4 cellular contexts compared by ENCODE assay signal in the genomic region with DNA sequence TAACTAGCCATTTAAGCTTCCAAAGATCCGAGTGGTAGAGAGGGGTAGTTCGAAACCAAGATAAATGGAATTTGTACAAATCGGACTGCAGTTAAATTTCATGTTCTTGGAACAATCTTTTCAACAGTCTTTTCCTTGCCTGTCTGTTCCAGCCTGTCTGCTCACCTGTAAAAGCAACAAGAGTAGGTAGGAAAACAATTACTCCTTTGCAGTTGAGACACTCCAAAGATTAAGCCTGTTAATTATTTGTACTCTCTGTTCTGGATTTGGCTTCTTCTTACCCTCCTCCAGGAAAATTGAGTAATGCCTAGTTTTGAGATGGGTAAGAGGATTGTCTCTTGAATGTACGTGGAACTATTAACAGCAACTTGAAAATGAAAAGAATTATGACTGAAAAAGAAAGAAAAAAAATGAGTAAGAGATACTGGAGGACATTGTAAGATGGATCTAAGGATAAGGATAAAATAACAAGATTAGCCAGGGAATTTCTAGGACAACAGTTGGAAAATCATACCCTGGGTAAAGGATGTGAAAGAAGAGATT.
TF ChIP-seq lines count a peak whose summit lies in the region.

No MANE protein-coding gene starts in this region.

TF ChIP-seq in SK-N-SH, 30 proteins besides CTCF, POLR2A, EP300 and RAD21:
- no peak for TF ChIP-seq EZH2phosphoT487 (IDR thresholded peaks at IDR 0.05; ENCODE audit: borderline replicate concordance, low read depth)
- TF ChIP-seq MEF2A (IDR thresholded peaks at IDR 0.05; ENCODE audit: borderline replicate concordance, low read depth): no peak
- TF ChIP-seq RFX5 (IDR thresholded peaks at IDR 0.05; ENCODE audit: low read length): no peak
- no peak for TF ChIP-seq FOXJ3 (CRISPR knock-in tag; IDR thresholded peaks at IDR 0.05)
- TF ChIP-seq NFIC (IDR thresholded peaks at IDR 0.05; ENCODE audit: borderline replicate concordance): no peak
- TF ChIP-seq SIN3A (IDR thresholded peaks at IDR 0.05; ENCODE audit: borderline replicate concordance, low read depth, low read length): no peak
- TF ChIP-seq YY1 (IDR thresholded peaks at IDR 0.05; ENCODE audit: low read depth): no peak
- no peak for TF ChIP-seq MXI1 (IDR thresholded peaks at IDR 0.05; ENCODE audit: low read depth, low read length)
- TF ChIP-seq JUND (IDR thresholded peaks at IDR 0.05): no peak
- no peak for TF ChIP-seq TCF12 (IDR thresholded peaks at IDR 0.05)
TF ChIP-seq in SK-N-SH: peak in this region for 0.

TF ChIP-seq in SK-N-SH treated with all-trans-retinoic acid at 6 μM for 48 hours, 23 proteins besides CTCF, POLR2A, EP300 and RAD21 (continues in another document):
- TF ChIP-seq CSRNP3 (CRISPR knock-in tag; IDR thresholded peaks at IDR 0.05): no peak
- TF ChIP-seq ARNTL (CRISPR knock-in tag; IDR thresholded peaks at IDR 0.05; ENCODE audit: borderline replicate concordance, low read depth): no peak
- TF ChIP-seq GLIS3 (CRISPR knock-in tag; IDR thresholded peaks at IDR 0.05): no peak
- no peak for TF ChIP-seq CSDC2 (CRISPR knock-in tag; IDR thresholded peaks at IDR 0.05)
- TF ChIP-seq ISL1 (CRISPR knock-in tag; IDR thresholded peaks at IDR 0.05): no peak
- TF ChIP-seq BACH2 (CRISPR knock-in tag; IDR thresholded peaks at IDR 0.05; ENCODE audit: borderline replicate concordance): no peak
- no peak for TF ChIP-seq TSHZ2 (CRISPR knock-in tag; IDR thresholded peaks at IDR 0.05)
- no peak for TF ChIP-seq PATZ1 (CRISPR knock-in tag; IDR thresholded peaks at IDR 0.05; ENCODE audit: borderline replicate concordance)
- no peak for TF ChIP-seq OSR1 (CRISPR knock-in tag; IDR thresholded peaks at IDR 0.05)

TF ChIP-seq in HCT116, 20 proteins besides CTCF, POLR2A, EP300 and RAD21:
- no peak for TF ChIP-seq FOSL1 (IDR thresholded peaks at IDR 0.05; ENCODE audit: low read depth)
- TF ChIP-seq, protein P1, sequence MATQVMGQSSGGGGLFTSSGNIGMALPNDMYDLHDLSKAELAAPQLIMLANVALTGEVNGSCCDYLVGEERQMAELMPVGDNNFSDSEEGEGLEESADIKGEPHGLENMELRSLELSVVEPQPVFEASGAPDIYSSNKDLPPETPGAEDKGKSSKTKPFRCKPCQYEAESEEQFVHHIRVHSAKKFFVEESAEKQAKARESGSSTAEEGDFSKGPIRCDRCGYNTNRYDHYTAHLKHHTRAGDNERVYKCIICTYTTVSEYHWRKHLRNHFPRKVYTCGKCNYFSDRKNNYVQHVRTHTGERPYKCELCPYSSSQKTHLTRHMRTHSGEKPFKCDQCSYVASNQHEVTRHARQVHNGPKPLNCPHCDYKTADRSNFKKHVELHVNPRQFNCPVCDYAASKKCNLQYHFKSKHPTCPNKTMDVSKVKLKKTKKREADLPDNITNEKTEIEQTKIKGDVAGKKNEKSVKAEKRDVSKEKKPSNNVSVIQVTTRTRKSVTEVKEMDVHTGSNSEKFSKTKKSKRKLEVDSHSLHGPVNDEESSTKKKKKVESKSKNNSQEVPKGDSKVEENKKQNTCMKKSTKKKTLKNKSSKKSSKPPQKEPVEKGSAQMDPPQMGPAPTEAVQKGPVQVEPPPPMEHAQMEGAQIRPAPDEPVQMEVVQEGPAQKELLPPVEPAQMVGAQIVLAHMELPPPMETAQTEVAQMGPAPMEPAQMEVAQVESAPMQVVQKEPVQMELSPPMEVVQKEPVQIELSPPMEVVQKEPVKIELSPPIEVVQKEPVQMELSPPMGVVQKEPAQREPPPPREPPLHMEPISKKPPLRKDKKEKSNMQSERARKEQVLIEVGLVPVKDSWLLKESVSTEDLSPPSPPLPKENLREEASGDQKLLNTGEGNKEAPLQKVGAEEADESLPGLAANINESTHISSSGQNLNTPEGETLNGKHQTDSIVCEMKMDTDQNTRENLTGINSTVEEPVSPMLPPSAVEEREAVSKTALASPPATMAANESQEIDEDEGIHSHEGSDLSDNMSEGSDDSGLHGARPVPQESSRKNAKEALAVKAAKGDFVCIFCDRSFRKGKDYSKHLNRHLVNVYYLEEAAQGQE (IDR thresholded peaks at IDR 0.05; ENCODE audit: low read depth): no peak
- TF ChIP-seq, protein P2, sequence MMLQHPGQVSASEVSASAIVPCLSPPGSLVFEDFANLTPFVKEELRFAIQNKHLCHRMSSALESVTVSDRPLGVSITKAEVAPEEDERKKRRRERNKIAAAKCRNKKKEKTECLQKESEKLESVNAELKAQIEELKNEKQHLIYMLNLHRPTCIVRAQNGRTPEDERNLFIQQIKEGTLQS (IDR thresholded peaks at IDR 0.05): no peak
- TF ChIP-seq CBX3 (IDR thresholded peaks at IDR 0.05; ENCODE audit: low read depth): no peak
- TF ChIP-seq, protein P3, sequence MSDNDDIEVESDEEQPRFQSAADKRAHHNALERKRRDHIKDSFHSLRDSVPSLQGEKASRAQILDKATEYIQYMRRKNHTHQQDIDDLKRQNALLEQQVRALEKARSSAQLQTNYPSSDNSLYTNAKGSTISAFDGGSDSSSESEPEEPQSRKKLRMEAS (IDR thresholded peaks at IDR 0.05): no peak
- no peak for TF ChIP-seq EZH2phosphoT487 (IDR thresholded peaks at IDR 0.05; ENCODE audit: borderline replicate concordance)

TF ChIP-seq in HepG2, 621 proteins besides CTCF, POLR2A, EP300 and RAD21:
- no peak for TF ChIP-seq CHD4 (IDR thresholded peaks at IDR 0.05; ENCODE audit: borderline replicate concordance, low read length)
- no peak for TF ChIP-seq RXRA (CRISPR knock-in tag; IDR thresholded peaks at IDR 0.05)
- TF ChIP-seq ZNF367 (CRISPR knock-in tag; IDR thresholded peaks at IDR 0.05; ENCODE audit: borderline replicate concordance): no peak
- no peak for TF ChIP-seq ZMYM2 (CRISPR knock-in tag; IDR thresholded peaks at IDR 0.05)
- TF ChIP-seq U2AF1 (optimal IDR thresholded peaks at IDR 0.05; ENCODE audit: low read depth, low read length): no peak
- TF ChIP-seq ZNF441 (CRISPR knock-in tag; IDR thresholded peaks at IDR 0.05; ENCODE audit: borderline replicate concordance): no peak
- no peak for TF ChIP-seq AHR (CRISPR knock-in tag; IDR thresholded peaks at IDR 0.05)
- TF ChIP-seq CHCHD3 (CRISPR knock-in tag; IDR thresholded peaks at IDR 0.05): no peak
- no peak for TF ChIP-seq ESRRA (CRISPR knock-in tag; IDR thresholded peaks at IDR 0.05; ENCODE audit: low read depth)
- TF ChIP-seq RFXAP (CRISPR knock-in tag; IDR thresholded peaks at IDR 0.05; ENCODE audit: borderline replicate concordance): no peak
- TF ChIP-seq, protein P4, sequence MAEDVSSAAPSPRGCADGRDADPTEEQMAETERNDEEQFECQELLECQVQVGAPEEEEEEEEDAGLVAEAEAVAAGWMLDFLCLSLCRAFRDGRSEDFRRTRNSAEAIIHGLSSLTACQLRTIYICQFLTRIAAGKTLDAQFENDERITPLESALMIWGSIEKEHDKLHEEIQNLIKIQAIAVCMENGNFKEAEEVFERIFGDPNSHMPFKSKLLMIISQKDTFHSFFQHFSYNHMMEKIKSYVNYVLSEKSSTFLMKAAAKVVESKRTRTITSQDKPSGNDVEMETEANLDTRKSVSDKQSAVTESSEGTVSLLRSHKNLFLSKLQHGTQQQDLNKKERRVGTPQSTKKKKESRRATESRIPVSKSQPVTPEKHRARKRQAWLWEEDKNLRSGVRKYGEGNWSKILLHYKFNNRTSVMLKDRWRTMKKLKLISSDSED (CRISPR knock-in tag; IDR thresholded peaks at IDR 0.05): no peak
- no peak for TF ChIP-seq ZNF780A (CRISPR knock-in tag; IDR thresholded peaks at IDR 0.05)
- no peak for TF ChIP-seq FOXK1 (CRISPR knock-in tag; IDR thresholded peaks at IDR 0.05; ENCODE audit: borderline replicate concordance, low read depth)
- no peak for TF ChIP-seq HDAC6 (IDR thresholded peaks at IDR 0.05; ENCODE audit: low read depth, low read length)
- no peak for TF ChIP-seq ZNF382 (CRISPR knock-in tag; IDR thresholded peaks at IDR 0.05; ENCODE audit: borderline replicate concordance)
- TF ChIP-seq, protein P5, sequence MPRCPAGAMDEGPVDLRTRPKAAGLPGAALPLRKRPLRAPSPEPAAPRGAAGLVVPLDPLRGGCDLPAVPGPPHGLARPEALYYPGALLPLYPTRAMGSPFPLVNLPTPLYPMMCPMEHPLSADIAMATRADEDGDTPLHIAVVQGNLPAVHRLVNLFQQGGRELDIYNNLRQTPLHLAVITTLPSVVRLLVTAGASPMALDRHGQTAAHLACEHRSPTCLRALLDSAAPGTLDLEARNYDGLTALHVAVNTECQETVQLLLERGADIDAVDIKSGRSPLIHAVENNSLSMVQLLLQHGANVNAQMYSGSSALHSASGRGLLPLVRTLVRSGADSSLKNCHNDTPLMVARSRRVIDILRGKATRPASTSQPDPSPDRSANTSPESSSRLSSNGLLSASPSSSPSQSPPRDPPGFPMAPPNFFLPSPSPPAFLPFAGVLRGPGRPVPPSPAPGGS (CRISPR knock-in tag; IDR thresholded peaks at IDR 0.05): no peak
- no peak for TF ChIP-seq ZNF460 (CRISPR knock-in tag; IDR thresholded peaks at IDR 0.05; ENCODE audit: borderline replicate concordance)
